26 cellular contexts compared by ENCODE assay signal in genomic region chr14:72901361-72901760, GRCh38. TPM values are rescaled to one million over a fixed set of nuclear protein-coding genes. Genes with fewer than 3 reads are reported as not detected.
"Had no signal": no experiment of that assay in that cellular context is flagged by ENCODE, and none has a peak within 500 bp of the region (broad histone marks: within the 10 kb centered on the region; RNA-seq: fewer than 3 reads in every experiment).

No MANE protein-coding gene starts in this region.

- H3K79me2 ChIP-seq: hepatocyte had no signal

- H3K4me3 ChIP-seq: dorsolateral prefrontal cortex, gastroesophageal sphincter, heart left ventricle, hepatocyte, lung, pancreas, skin epidermis, spleen, thoracic aorta, tibial nerve, upper lobe of left lung had no signal

- H3K9me3 ChIP-seq: gastroesophageal sphincter, heart left ventricle, neutrophil, pancreas, spleen, thoracic aorta, tibial nerve, upper lobe of left lung had no signal

- ATAC-seq: esophagus mucosa; gastroesophageal sphincter; heart left ventricle; left colon; natural killer cell treated with Interleukin-12 subunit alpha and Interleukin-12 subunit beta and Interleukin-15 and Interleukin-18, amount 100 ng/mL, for 72 hours; pancreas; sciatic nerve; stimulated activated naive B cell treated with anti-CD40 and anti-IgM and Interleukin-4, amounts not matched to agents 10 μg/mL and 1 μg/mL and 100 μg/mL, for 72 hours had no signal

- H2AFZ ChIP-seq: hepatocyte had no signal

- H3K27ac Mint-ChIP-seq: endodermal cell; naive B cell; stimulated activated naive B cell treated with anti-CD40 and anti-IgM and Interleukin-4, amounts not matched to agents 10 μg/mL and 1 μg/mL and 100 μg/mL, for 72 hours; stimulated activated naive CD8-positive, alpha-beta T cell treated with anti-CD3 and anti-CD28 coated beads, Interleukin-15, Interleukin-2, amounts not matched to agents 100 ng/mL and 50 ng/mL, for 24 hours had no signal

- H3K36me3 Mint-ChIP-seq: memory B cell; naive B cell; natural killer cell treated with Interleukin-12 subunit alpha and Interleukin-12 subunit beta and Interleukin-15 and Interleukin-18, amount 100 ng/mL, for 72 hours; stimulated activated naive B cell treated with anti-CD40 and anti-IgM and Interleukin-4, amounts not matched to agents 10 μg/mL and 1 μg/mL and 100 μg/mL, for 72 hours had no signal

- H3K27me3 Mint-ChIP-seq: memory B cell had no signal

- H3K4me1 ChIP-seq: gastroesophageal sphincter, pancreas, upper lobe of left lung had no signal

- DNase-seq: dorsolateral prefrontal cortex; effector CD8-positive, alpha-beta T cell; endodermal cell; foreskin fibroblast; heart left ventricle; left colon; naive B cell; pancreas; spleen; stimulated activated CD4-positive, alpha-beta T cell treated with anti-CD3 and anti-CD28 coated beads, Interleukin-4, amount 100 ng/mL, for 4 hours; stimulated activated naive B cell treated with anti-CD40 and anti-IgM and Interleukin-4, amounts not matched to agents 10 μg/mL and 1 μg/mL and 100 μg/mL, for 72 hours; upper lobe of left lung had no signal

- H3K27me3 ChIP-seq: gastroesophageal sphincter, pancreas, upper lobe of left lung had no signal

- H3K36me3 ChIP-seq: gastroesophageal sphincter, heart left ventricle, neutrophil, pancreas, spleen, thoracic aorta, tibial nerve, upper lobe of left lung had no signal

- H3K9me3 Mint-ChIP-seq: endodermal cell; memory B cell; naive B cell; natural killer cell treated with Interleukin-12 subunit alpha and Interleukin-12 subunit beta and Interleukin-15 and Interleukin-18, amount 100 ng/mL, for 72 hours; neural crest cell; stimulated activated naive B cell treated with anti-CD40 and anti-IgM and Interleukin-4, amounts not matched to agents 10 μg/mL and 1 μg/mL and 100 μg/mL, for 72 hours; stimulated activated naive CD8-positive, alpha-beta T cell treated with anti-CD3 and anti-CD28 coated beads, Interleukin-15, Interleukin-2, amounts not matched to agents 100 ng/mL and 50 ng/mL, for 24 hours had no signal

- H3K4me2 ChIP-seq: hepatocyte had no signal

- H3K4me3 Mint-ChIP-seq: endodermal cell; memory B cell; naive B cell; natural killer cell treated with Interleukin-12 subunit alpha and Interleukin-12 subunit beta and Interleukin-15 and Interleukin-18, amount 100 ng/mL, for 72 hours; neural crest cell; stimulated activated naive B cell treated with anti-CD40 and anti-IgM and Interleukin-4, amounts not matched to agents 10 μg/mL and 1 μg/mL and 100 μg/mL, for 72 hours; stimulated activated naive CD8-positive, alpha-beta T cell treated with anti-CD3 and anti-CD28 coated beads, Interleukin-15, Interleukin-2, amounts not matched to agents 100 ng/mL and 50 ng/mL, for 24 hours had no signal

- H3K27ac ChIP-seq: dorsolateral prefrontal cortex, epithelial cell of prostate, gastroesophageal sphincter, hepatocyte, neutrophil, pancreas, skin epidermis, spleen, thoracic aorta, tibial nerve, upper lobe of left lung had no signal

- H3K4me1 Mint-ChIP-seq: neural crest cell had no signal

RNA-seq across cellular contexts. Expression of gene DPF3, which starts 7.5 kb away (rescaled TPM):
- total RNA-seq: endodermal cell had no signal
